In the genomic region with DNA sequence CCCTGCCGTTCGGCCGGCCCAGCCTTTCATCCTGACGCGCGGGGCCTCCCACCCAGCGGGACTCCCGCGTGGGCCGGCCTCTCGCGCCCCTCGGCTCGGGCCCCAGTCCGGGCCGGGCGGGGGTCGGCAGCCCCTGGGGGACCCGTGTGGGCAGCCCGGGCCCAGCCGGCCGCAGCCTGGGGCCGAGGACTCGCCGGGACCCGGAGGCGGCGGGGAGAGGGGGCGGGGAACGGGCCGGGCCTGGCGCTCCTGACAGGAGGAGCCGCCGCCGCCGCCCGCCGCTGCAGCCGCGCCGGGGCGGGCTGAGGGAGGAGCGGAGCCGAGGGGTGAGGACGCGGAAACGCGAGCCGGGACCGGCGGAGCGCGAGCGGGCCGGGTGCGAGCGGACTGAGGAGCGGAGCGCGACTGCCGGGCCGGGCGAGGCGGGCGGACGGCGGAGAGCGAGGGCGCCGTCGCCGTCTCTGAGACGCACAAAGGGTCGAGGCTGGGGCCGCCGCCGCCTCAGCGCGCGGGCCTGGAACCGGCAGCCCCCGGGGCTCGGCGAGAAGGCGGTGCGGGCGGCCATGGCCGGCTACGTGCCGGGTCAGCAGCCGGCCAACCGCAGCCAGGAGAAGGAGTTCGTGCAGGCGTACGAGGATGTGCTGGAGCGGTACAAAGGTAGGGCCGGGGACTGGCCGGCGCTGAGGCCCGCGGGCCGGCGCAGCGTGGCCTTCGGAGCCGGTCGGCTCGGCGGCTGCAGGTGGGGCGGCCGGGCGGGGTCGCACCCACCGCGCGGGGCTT, we compare ENCODE assay signal across 8 cellular contexts.
A peak's percentile ranks its signal among the peaks of the same experiment; 100 is the strongest.
DNase-seq lines count a peak whose midpoint lies in the region; ATAC-seq and TF ChIP-seq lines count a peak whose summit lies in the region.

No MANE protein-coding gene starts in this region.

- peaks cover 17% of the 10 kb centered on the region for H3F3A ChIP-seq in DOHH2 (ENCODE audit: control insufficient read depth, insufficient read depth)

- peak overlapping the region; percentile 54 for H3K4me2 ChIP-seq in DOHH2 (ENCODE audit: low read length)

- no peaks in the 10 kb centered on the region for H3K36me3 Mint-ChIP-seq in activated T-cell treated with anti-CD3 and anti-CD28 coated beads, Interleukin-2, amount 50 U/mL, for 4 hours (ENCODE audit: insufficient read depth)

- H3K9me3 ChIP-seq in DOHH2 (ENCODE audit: control insufficient read depth, insufficient read depth, low read length): no peaks in the 10 kb centered on the region
- H3K9me3 ChIP-seq in HEK293 (ENCODE audit: control insufficient read depth, insufficient read depth, low read depth, low read length): no peaks in the 10 kb centered on the region
- no peaks in the 10 kb centered on the region for H3K9me3 ChIP-seq in esophagus squamous epithelium

- peaks cover 6% of the 10 kb centered on the region; the same call in 1 of the 2 replicates for H4K20me1 ChIP-seq in DOHH2 (ENCODE audit: control insufficient read depth, insufficient read depth, low read depth, low read length)

- H3K79me2 ChIP-seq in DOHH2 (ENCODE audit: control insufficient read depth, low read length): no peaks in the 10 kb centered on the region

- peaks cover 32% of the 10 kb centered on the region for H3K4me1 Mint-ChIP-seq in activated T-cell treated with anti-CD3 and anti-CD28 coated beads, Interleukin-2, amount 50 U/mL, for 4 hours (ENCODE audit: low read depth)

- H3K27me3 Mint-ChIP-seq in activated T-cell treated with anti-CD3 and anti-CD28 coated beads, Interleukin-2, amount 50 U/mL, for 4 hours (ENCODE audit: low read depth): peaks cover 2% of the 10 kb centered on the region

- CTCF ChIA-PET in HEK293 (lab: Yijun Ruan, JAX): interaction anchor here (0.5 to 4.8 kb wide), 6 partner anchors 22 to 1606 kb away, joined by 3 to 62 read pairs (median 23); no protein-coding TSS in a partner anchor

- H3K36me3 ChIP-seq in DOHH2 (ENCODE audit: control insufficient read depth, low read length): no peaks in the 10 kb centered on the region
- no peaks in the 10 kb centered on the region for H3K36me3 ChIP-seq in HEK293 (ENCODE audit: control insufficient read depth in 2 of 2, insufficient read depth in 1 of 2, low read length in 2 of 2)
- H3K36me3 ChIP-seq in esophagus squamous epithelium: no peaks in the 10 kb centered on the region

- TF ChIP-seq POLR2A in esophagus squamous epithelium (IDR thresholded peaks at IDR 0.05): peak in 2 of 4 donors; percentile 78 to 88

- no peak overlapping the region for H3K27ac ChIP-seq in DOHH2 (ENCODE audit: low read depth, low read length)
- peak overlapping the region; percentile 95 for H3K27ac ChIP-seq in HEK293 (ENCODE audit: extremely low read depth, low read depth, low read length)
- peak overlapping the region; percentile 94 to 97 (median 96) for H3K27ac ChIP-seq in esophagus squamous epithelium
- peak overlapping the region; percentile 84 for H3K27ac ChIP-seq in substantia nigra (ENCODE audit: low read depth, low read length, poor library complexity, severe bottlenecking)

- POLR2A ChIA-PET in HEK293 (lab: Yijun Ruan, JAX): interaction anchor here (0.5 to 2.0 kb wide), 11 partner anchors 22 to 470 kb away, joined by 3 to 14 read pairs (median 4); partner anchors contain the start of gene RRAGC

- WGBS in esophagus squamous epithelium, 2 donors: no CpG with 5 or more reads among the region's 116 CpGs

- H3K4me1 ChIP-seq in DOHH2 (ENCODE audit: control insufficient read depth, low read length): peaks cover 33% of the 10 kb centered on the region
- peaks cover 18% of the 10 kb centered on the region for H3K4me1 ChIP-seq in HEK293 (ENCODE audit: control insufficient read depth, insufficient read depth, low read length)
- peaks cover 34 to 74% (median 43%) of the 10 kb centered on the region in 3 donors for H3K4me1 ChIP-seq in esophagus squamous epithelium

- DNase-seq in NCI-H526 (lab: John Stamatoyannopoulos, UW): peak; percentile 43 to 90
- DNase-seq in activated T-cell treated with anti-CD3 and anti-CD28 coated beads, Interleukin-2, amount 50 U/mL, for 4 hours: peak; percentile 58
- DNase-seq in esophagus squamous epithelium (lab: John Stamatoyannopoulos, UW): no peak
- DNase-seq in myocyte (ENCODE audit: low read depth): peak; percentile 77
- DNase-seq in substantia nigra (lab: John Stamatoyannopoulos, UW): peak in 35 of 49 donors; percentile 21 to 80 (median 51)
- no peak for DNase-seq in COLO829 (ENCODE audit: low spot score)

- no peak overlapping the region for H3K4me3 Mint-ChIP-seq in activated T-cell treated with anti-CD3 and anti-CD28 coated beads, Interleukin-2, amount 50 U/mL, for 4 hours

- peak; percentile 85 to 86 for ATAC-seq in activated T-cell treated with anti-CD3 and anti-CD28 coated beads, Interleukin-2, amount 50 U/mL, for 4 hours

- H3K4me3 ChIP-seq in DOHH2 (ENCODE audit: low read length) (peak overlapping the region; percentile 48), HEK293 (ENCODE audit: low read depth, low read length) (peak overlapping the region; percentile 72), esophagus squamous epithelium (peak overlapping the region; percentile 81 to 99 (median 96))

- H3K27me3 ChIP-seq in DOHH2 (ENCODE audit: control insufficient read depth, low read length) (peaks cover 59% of the 10 kb centered on the region), esophagus squamous epithelium (no peaks in the 10 kb centered on the region)

- intact Hi-C loops in esophagus squamous epithelium (cut with DNase I): loop anchor here (5.0 kb wide), 1 partner anchor 87 kb away; no protein-coding TSS in a partner anchor

- TF ChIP-seq CTCF in DOHH2 (IDR thresholded peaks at IDR 0.05; ENCODE audit: low read depth, low read length, poor library complexity, severe bottlenecking): no peak
- no peak for TF ChIP-seq CTCF in HEK293 (tag by site-specific recombination; IDR thresholded peaks at IDR 0.05)
- TF ChIP-seq CTCF in esophagus squamous epithelium (IDR thresholded peaks at IDR 0.05): no peak

- no peaks in the 10 kb centered on the region for H3K9me3 Mint-ChIP-seq in activated T-cell treated with anti-CD3 and anti-CD28 coated beads, Interleukin-2, amount 50 U/mL, for 4 hours

- H3K9me2 ChIP-seq in DOHH2 (replicated peaks; ENCODE audit: control insufficient read depth, low read length): no peaks in the 10 kb centered on the region

TF ChIP-seq in HEK293, 187 proteins besides CTCF, POLR2A, EP300 and RAD21:
- TF ChIP-seq KLF10 (tag by site-specific recombination; IDR thresholded peaks at IDR 0.05) (0 out of 2 replicates have a peak, but pooled peaks have one; percentile 23), ZSCAN30 (tag by site-specific recombination; IDR thresholded peaks at IDR 0.05) (peak; percentile 56; the same call in 1 of the 2 replicates), ZFHX2 (tag by site-specific recombination; conservative IDR thresholded peaks at IDR 0.05) (peak; percentile 48), IKZF3 (tag by site-specific recombination; IDR thresholded peaks at IDR 0.05) (0 out of 2 replicates have a peak, but pooled peaks have one; percentile 12), ZNF529 (tag by site-specific recombination; IDR thresholded peaks at IDR 0.05; ENCODE audit: insufficient replicate concordance) (no peak), HOXC10 (CRISPR knock-in tag; IDR thresholded peaks at IDR 0.05) (no peak), ZNF660 (tag by site-specific recombination; IDR thresholded peaks at IDR 0.05) (peak; percentile 67; the same call in 1 of the 2 replicates)
- TF ChIP-seq, protein P1, sequence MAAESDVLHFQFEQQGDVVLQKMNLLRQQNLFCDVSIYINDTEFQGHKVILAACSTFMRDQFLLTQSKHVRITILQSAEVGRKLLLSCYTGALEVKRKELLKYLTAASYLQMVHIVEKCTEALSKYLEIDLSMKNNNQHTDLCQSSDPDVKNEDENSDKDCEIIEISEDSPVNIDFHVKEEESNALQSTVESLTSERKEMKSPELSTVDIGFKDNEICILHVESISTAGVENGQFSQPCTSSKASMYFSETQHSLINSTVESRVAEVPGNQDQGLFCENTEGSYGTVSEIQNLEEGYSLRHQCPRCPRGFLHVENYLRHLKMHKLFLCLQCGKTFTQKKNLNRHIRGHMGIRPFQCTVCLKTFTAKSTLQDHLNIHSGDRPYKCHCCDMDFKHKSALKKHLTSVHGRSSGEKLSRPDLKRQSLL (tag by site-specific recombination; IDR thresholded peaks at IDR 0.05): 0 out of 2 replicates have a peak, but pooled peaks have one; percentile 1

Comparison
In these comparisons a context has a peak if more than half of its experiments do, and no peak if none do; other contexts are left out.
1. DNase-seq: peak in NCI-H526 (2 of 2), activated T-cell treated with anti-CD3 and anti-CD28 coated beads, Interleukin-2, amount 50 U/mL, for 4 hours (single experiment), myocyte (single experiment) and substantia nigra (35 of 49); none in esophagus squamous epithelium (single experiment) and COLO829 (single experiment).
2. Peak in every context shown above with its lines, with median percentiles within 50 percentile points of each other: H3K4me3 ChIP-seq.